ENCODE assay signal across 12 cellular contexts in genomic region chr3:153210116-153210515, GRCh38. TPM values are rescaled to one million over a fixed set of nuclear protein-coding genes. Genes with fewer than 3 reads are reported as not detected.
DNase-seq lines count a peak whose midpoint lies in the region; ATAC-seq, FAIRE-seq and TF ChIP-seq lines count a peak whose summit lies in the region.
"Had no signal": no experiment of that assay in that cellular context is flagged by ENCODE, and none has a peak within 500 bp of the region (broad histone marks: within the 10 kb centered on the region; RNA-seq: fewer than 3 reads in every experiment).

No MANE protein-coding gene starts in this region.

- H3K4me1 ChIP-seq in Panc1 (ENCODE audit: control insufficient read depth, insufficient read depth, low read length) (no peaks in the 10 kb centered on the region), spleen (peaks cover 0 to 23% (median 9%) of the 10 kb centered on the region in 6 donors)

- peak overlapping the region; percentile 64 for H3K27ac Mint-ChIP-seq in activated naive CD8-positive, alpha-beta T cell
- H3K27ac Mint-ChIP-seq in activated naive CD8-positive, alpha-beta T cell treated with anti-CD3 and anti-CD28 coated beads for 36 hours, result no peak overlapping the region

- TF ChIP-seq POLR2A in spleen (IDR thresholded peaks at IDR 0.05) (no peak), GM12891 (IDR thresholded peaks at IDR 0.05; ENCODE audit: low read depth, low read length) (no peak)

- H3K36me3 ChIP-seq in Panc1 (ENCODE audit: control insufficient read depth, insufficient read depth, low read length) (no peaks in the 10 kb centered on the region), spleen (no peaks in the 10 kb centered on the region)

- 0 out of 2 replicates have a peak, but pooled peaks have one; percentile 45 for ATAC-seq in Panc1
- no peak for ATAC-seq in activated CD4-positive, CD25-positive, alpha-beta regulatory T cell treated with anti-CD3 and anti-CD28 coated beads, Interleukin-2, amount 50 U/mL, for 24 hours
- ATAC-seq in HG03097 (IDR thresholded peaks at IDR 0.05; ENCODE audit: low FRiP score, unreplicated experiment), result no peak

- H3K4me3 ChIP-seq in Panc1 (ENCODE audit: low read depth in 2 of 2, low read length in 2 of 2) (no peak overlapping the region), fibroblast of mammary gland (ENCODE audit: control insufficient read depth, low read depth, low read length) (no peak overlapping the region), spleen (no peak overlapping the region)
- H3K4me3 ChIP-seq: lung had no signal

- in situ Hi-C loops in Panc1 (cut with HindIII; ENCODE audit: low pct_unique_long_range_greater_than_20kb, low sequenced_read_pairs), result no loop called here

- BruUV-seq in Panc1 (replicated peaks; lab: Mats Ljungman, UMichigan), result no TSS peak

- H3K27me3 ChIP-seq in Panc1 (ENCODE audit: control insufficient read depth, insufficient read depth, low read length), result no peaks in the 10 kb centered on the region
- no peaks in the 10 kb centered on the region for H3K27me3 ChIP-seq in spleen (replicated peaks in 1 of 7)

- no peaks in the 10 kb centered on the region for H3K27me3 Mint-ChIP-seq in activated naive CD8-positive, alpha-beta T cell
- no peaks in the 10 kb centered on the region for H3K27me3 Mint-ChIP-seq in activated naive CD8-positive, alpha-beta T cell treated with anti-CD3 and anti-CD28 coated beads for 36 hours

- 36 to 83% (median 40%) methylated on average over 3 of the region's 3 CpGs for WGBS in spleen, 5 donors

- H3K9me3 Mint-ChIP-seq in activated naive CD8-positive, alpha-beta T cell (ENCODE audit: low read depth), result no peaks in the 10 kb centered on the region
- H3K9me3 Mint-ChIP-seq in activated naive CD8-positive, alpha-beta T cell treated with anti-CD3 and anti-CD28 coated beads for 36 hours, result no peaks in the 10 kb centered on the region

- H3K27ac ChIP-seq in Panc1 (ENCODE audit: low read length) (no peak overlapping the region), spleen (peak overlapping the region in 5 of 8 donors; percentile 53 to 64 (median 61))

- CTCF ChIA-PET in Panc1 (lab: Charles Lee), result interaction anchor here (0.7 kb wide), 1 partner anchor 167 kb away, joined by 5 read pairs; no protein-coding TSS in a partner anchor

- no peaks in the 10 kb centered on the region for H3K9me3 ChIP-seq in Panc1 (ENCODE audit: control insufficient read depth, insufficient read depth, low read depth, low read length)
- no peaks in the 10 kb centered on the region for H3K9me3 ChIP-seq in spleen

- FAIRE-seq in GM12891 (lab: Jason Lieb, UNC), result no peak

- POLR2A ChIA-PET in Panc1 (lab: Charles Lee), result interaction anchor here (0.5 kb wide), 1 partner anchor 16 kb away, joined by 7 read pairs; no protein-coding TSS in a partner anchor

- DNase-seq in activated naive CD8-positive, alpha-beta T cell treated with anti-CD3 and anti-CD28 coated beads for 36 hours, result no peak
- DNase-seq in Panc1 (ENCODE audit: low read depth, low spot score), result no peak
- peak; percentile 42 for DNase-seq in fibroblast of mammary gland (ENCODE audit: low read depth)
- DNase-seq in spleen, result no peak
- no peak for DNase-seq in GM12891 (ENCODE audit: insufficient read length, low spot score)
- DNase-seq: COR-L47; NCI-H2029 treated with DMSO at 0.1 percent for 48 hours; stimulated activated CD4-positive, alpha-beta T cell treated with anti-CD3 and anti-CD28 coated beads, Interleukin-2, amount 100 ng/mL, for 24 hours had no signal

- H3K36me3 Mint-ChIP-seq in activated naive CD8-positive, alpha-beta T cell, result no peaks in the 10 kb centered on the region
- no peaks in the 10 kb centered on the region for H3K36me3 Mint-ChIP-seq in activated naive CD8-positive, alpha-beta T cell treated with anti-CD3 and anti-CD28 coated beads for 36 hours

- peaks cover 37% of the 10 kb centered on the region for H3K4me1 Mint-ChIP-seq in activated naive CD8-positive, alpha-beta T cell (ENCODE audit: low read depth)
- H3K4me1 Mint-ChIP-seq in activated naive CD8-positive, alpha-beta T cell treated with anti-CD3 and anti-CD28 coated beads for 36 hours, result peaks cover 18% of the 10 kb centered on the region

- intact Hi-C loops in Panc1 (cut with micrococcal nuclease; ENCODE audit: unreplicated experiment), result no loop called here
- intact Hi-C loops in spleen (cut with DNase I; ENCODE audit: low total_unique reads), result no loop called here

- TF ChIP-seq CTCF in Panc1 (IDR thresholded peaks at IDR 0.05) (no peak), fibroblast of mammary gland (conservative IDR thresholded peaks at IDR 0.05; ENCODE audit: control insufficient read depth, insufficient read depth, low read depth, low read length) (peak; percentile 14), spleen (IDR thresholded peaks at IDR 0.05 in 8 of 11, conservative IDR thresholded peaks at IDR 0.05 in 3 of 11) (no peak)

- H3K4me3 Mint-ChIP-seq in activated naive CD8-positive, alpha-beta T cell, result peak overlapping the region; percentile 24
- no peak overlapping the region for H3K4me3 Mint-ChIP-seq in activated naive CD8-positive, alpha-beta T cell treated with anti-CD3 and anti-CD28 coated beads for 36 hours

TF ChIP-seq in GM12891, 5 proteins besides CTCF, POLR2A, EP300 and RAD21:
- TF ChIP-seq TAF1 (IDR thresholded peaks at IDR 0.05; ENCODE audit: low read depth, low read length) (no peak), POU2F2 (IDR thresholded peaks at IDR 0.05; ENCODE audit: low read depth, low read length) (no peak), PAX5 (IDR thresholded peaks at IDR 0.05; ENCODE audit: insufficient read depth, low read length, severe bottlenecking) (no peak), SPI1 (IDR thresholded peaks at IDR 0.05; ENCODE audit: low read depth, low read length) (no peak), POLR2AphosphoS5 (IDR thresholded peaks at IDR 0.05; ENCODE audit: low read depth, low read length) (no peak)

RNA-seq across cellular contexts. Expression of gene RAP2B, which starts 48.1 kb away (rescaled TPM):
- total RNA-seq in activated naive CD8-positive, alpha-beta T cell treated with anti-CD3 and anti-CD28 coated beads for 36 hours, result 10 to 100 TPM; 12.4 to 12.7 TPM
- total RNA-seq in Panc1 (2021; ENCODE audit: unreplicated experiment) (14.7 TPM), spleen (10 to 100 TPM; 18.5 to 31.0 (median 28.0) TPM)
- 7.6 TPM for polyA plus RNA-seq in Panc1 (2012; ENCODE audit: insufficient read length)
- 1 to 10 TPM; 5.3 to 8.9 (median 6.2) TPM for polyA plus RNA-seq in spleen
- polyA plus RNA-seq in GM12891 (2012; ENCODE audit: low read depth, missing spikeins), result 3.8 TPM
